ENCODE assay signal across 1 cellular context in the genomic region with DNA sequence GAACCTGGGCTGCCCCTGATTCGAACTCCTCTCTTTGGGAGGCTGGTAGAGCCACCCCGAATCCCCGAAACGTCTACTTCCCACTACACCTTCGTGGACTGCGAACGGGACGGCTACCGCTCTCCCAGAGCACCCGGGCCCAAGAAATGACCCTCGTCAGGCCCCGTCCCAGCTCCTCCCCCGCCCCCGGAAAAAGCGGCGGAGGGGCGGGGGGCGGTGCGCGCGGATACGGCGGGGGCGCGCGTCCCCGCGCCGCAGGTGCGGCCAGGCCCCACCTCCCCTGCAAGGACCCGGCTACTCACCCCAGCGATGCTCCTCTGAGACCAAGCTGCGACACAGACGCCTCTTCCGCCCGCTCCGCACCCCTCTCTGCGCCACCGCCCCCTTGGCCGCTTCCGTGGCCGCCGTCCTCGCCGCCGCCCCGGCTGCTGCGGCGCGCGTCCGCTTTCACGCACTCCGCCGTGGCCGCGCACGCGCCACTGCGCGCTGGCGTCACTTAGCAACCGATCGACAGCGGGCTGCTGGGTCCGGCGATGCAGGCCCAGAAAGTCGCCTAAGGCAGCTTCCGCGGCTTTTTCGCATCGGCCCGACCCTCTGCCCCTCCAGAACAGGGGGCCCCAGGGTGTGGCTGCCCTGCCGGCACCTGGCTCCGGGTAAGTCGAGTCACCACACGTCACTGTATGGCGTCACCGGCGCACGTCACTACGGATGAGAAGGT.
TF ChIP-seq lines count a peak whose summit lies in the region.

A gene (minus strand): TSS at position 432 of the 718 bp plus-strand sequence.

TF ChIP-seq in HepG2, 621 proteins besides CTCF, POLR2A, EP300 and RAD21 (continued from another document and continues in another):
- TF ChIP-seq, protein P1, sequence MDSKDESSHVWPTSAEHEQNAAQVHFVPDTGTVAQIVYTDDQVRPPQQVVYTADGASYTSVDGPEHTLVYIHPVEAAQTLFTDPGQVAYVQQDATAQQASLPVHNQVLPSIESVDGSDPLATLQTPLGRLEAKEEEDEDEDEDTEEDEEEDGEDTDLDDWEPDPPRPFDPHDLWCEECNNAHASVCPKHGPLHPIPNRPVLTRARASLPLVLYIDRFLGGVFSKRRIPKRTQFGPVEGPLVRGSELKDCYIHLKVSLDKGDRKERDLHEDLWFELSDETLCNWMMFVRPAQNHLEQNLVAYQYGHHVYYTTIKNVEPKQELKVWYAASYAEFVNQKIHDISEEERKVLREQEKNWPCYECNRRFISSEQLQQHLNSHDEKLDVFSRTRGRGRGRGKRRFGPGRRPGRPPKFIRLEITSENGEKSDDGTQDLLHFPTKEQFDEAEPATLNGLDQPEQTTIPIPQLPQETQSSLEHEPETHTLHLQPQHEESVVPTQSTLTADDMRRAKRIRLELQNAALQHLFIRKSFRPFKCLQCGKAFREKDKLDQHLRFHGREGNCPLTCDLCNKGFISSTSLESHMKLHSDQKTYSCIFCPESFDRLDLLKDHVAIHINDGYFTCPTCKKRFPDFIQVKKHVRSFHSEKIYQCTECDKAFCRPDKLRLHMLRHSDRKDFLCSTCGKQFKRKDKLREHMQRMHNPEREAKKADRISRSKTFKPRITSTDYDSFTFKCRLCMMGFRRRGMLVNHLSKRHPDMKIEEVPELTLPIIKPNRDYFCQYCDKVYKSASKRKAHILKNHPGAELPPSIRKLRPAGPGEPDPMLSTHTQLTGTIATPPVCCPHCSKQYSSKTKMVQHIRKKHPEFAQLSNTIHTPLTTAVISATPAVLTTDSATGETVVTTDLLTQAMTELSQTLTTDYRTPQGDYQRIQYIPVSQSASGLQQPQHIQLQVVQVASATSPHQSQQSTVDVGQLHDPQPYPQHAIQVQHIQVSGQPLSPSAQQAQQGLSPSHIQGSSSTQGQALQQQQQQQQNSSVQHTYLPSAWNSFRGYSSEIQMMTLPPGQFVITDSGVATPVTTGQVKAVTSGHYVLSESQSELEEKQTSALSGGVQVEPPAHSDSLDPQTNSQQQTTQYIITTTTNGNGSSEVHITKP (CRISPR knock-in tag; IDR thresholded peaks at IDR 0.05; ENCODE audit: low read depth) = no peak
- peak in 1 of 2 experiments; percentile 52; a peak in 1 of 4 replicates for TF ChIP-seq KLF16 (CRISPR knock-in tag; IDR thresholded peaks at IDR 0.05)
- TF ChIP-seq, protein P2, sequence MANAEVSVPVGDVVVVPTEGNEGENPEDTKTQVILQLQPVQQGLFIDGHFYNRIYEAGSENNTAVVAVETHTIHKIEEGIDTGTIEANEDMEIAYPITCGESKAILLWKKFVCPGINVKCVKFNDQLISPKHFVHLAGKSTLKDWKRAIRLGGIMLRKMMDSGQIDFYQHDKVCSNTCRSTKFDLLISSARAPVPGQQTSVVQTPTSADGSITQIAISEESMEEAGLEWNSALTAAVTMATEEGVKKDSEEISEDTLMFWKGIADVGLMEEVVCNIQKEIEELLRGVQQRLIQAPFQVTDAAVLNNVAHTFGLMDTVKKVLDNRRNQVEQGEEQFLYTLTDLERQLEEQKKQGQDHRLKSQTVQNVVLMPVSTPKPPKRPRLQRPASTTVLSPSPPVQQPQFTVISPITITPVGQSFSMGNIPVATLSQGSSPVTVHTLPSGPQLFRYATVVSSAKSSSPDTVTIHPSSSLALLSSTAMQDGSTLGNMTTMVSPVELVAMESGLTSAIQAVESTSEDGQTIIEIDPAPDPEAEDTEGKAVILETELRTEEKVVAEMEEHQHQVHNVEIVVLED (CRISPR knock-in tag; IDR thresholded peaks at IDR 0.05; ENCODE audit: borderline replicate concordance) = peak; percentile 94
- TF ChIP-seq, protein P3, sequence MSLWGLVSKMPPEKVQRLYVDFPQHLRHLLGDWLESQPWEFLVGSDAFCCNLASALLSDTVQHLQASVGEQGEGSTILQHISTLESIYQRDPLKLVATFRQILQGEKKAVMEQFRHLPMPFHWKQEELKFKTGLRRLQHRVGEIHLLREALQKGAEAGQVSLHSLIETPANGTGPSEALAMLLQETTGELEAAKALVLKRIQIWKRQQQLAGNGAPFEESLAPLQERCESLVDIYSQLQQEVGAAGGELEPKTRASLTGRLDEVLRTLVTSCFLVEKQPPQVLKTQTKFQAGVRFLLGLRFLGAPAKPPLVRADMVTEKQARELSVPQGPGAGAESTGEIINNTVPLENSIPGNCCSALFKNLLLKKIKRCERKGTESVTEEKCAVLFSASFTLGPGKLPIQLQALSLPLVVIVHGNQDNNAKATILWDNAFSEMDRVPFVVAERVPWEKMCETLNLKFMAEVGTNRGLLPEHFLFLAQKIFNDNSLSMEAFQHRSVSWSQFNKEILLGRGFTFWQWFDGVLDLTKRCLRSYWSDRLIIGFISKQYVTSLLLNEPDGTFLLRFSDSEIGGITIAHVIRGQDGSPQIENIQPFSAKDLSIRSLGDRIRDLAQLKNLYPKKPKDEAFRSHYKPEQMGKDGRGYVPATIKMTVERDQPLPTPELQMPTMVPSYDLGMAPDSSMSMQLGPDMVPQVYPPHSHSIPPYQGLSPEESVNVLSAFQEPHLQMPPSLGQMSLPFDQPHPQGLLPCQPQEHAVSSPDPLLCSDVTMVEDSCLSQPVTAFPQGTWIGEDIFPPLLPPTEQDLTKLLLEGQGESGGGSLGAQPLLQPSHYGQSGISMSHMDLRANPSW (CRISPR knock-in tag; IDR thresholded peaks at IDR 0.05; ENCODE audit: borderline replicate concordance) = no peak
- no peak for TF ChIP-seq SRSF4 (IDR thresholded peaks at IDR 0.05; ENCODE audit: low read depth, low read length, poor library complexity, severe bottlenecking)
- no peak for TF ChIP-seq KLF6 (CRISPR knock-in tag; IDR thresholded peaks at IDR 0.05)
- TF ChIP-seq, protein P4, sequence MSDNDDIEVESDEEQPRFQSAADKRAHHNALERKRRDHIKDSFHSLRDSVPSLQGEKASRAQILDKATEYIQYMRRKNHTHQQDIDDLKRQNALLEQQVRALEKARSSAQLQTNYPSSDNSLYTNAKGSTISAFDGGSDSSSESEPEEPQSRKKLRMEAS (IDR thresholded peaks at IDR 0.05) = peak; percentile 15; the same call in 1 of the 2 replicates
- TF ChIP-seq SP4 (CRISPR knock-in tag; IDR thresholded peaks at IDR 0.05) = peak; percentile 59; the same call in 1 of the 2 replicates
- TF ChIP-seq PHF21A (CRISPR knock-in tag; IDR thresholded peaks at IDR 0.05) = peak; percentile 59; the same call in 1 of the 2 replicates
- TF ChIP-seq, protein P5, sequence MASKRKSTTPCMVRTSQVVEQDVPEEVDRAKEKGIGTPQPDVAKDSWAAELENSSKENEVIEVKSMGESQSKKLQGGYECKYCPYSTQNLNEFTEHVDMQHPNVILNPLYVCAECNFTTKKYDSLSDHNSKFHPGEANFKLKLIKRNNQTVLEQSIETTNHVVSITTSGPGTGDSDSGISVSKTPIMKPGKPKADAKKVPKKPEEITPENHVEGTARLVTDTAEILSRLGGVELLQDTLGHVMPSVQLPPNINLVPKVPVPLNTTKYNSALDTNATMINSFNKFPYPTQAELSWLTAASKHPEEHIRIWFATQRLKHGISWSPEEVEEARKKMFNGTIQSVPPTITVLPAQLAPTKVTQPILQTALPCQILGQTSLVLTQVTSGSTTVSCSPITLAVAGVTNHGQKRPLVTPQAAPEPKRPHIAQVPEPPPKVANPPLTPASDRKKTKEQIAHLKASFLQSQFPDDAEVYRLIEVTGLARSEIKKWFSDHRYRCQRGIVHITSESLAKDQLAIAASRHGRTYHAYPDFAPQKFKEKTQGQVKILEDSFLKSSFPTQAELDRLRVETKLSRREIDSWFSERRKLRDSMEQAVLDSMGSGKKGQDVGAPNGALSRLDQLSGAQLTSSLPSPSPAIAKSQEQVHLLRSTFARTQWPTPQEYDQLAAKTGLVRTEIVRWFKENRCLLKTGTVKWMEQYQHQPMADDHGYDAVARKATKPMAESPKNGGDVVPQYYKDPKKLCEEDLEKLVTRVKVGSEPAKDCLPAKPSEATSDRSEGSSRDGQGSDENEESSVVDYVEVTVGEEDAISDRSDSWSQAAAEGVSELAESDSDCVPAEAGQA (IDR thresholded peaks at IDR 0.05; ENCODE audit: low read depth) = peak; percentile 94
- TF ChIP-seq, protein P5 (CRISPR knock-in tag; IDR thresholded peaks at IDR 0.05; ENCODE audit: borderline replicate concordance) = 0 out of 2 replicates have a peak, but pooled peaks have one; percentile 41
- TF ChIP-seq HDAC1 (CRISPR knock-in tag; IDR thresholded peaks at IDR 0.05) = peak; percentile 28; the same call in 1 of the 2 replicates
- TF ChIP-seq ATM (IDR thresholded peaks at IDR 0.05; ENCODE audit: borderline replicate concordance) = no peak
- no peak for TF ChIP-seq HNF4G (IDR thresholded peaks at IDR 0.05; ENCODE audit: borderline replicate concordance, low read depth, low read length)
- TF ChIP-seq HNF4G (CRISPR knock-in tag; IDR thresholded peaks at IDR 0.05; ENCODE audit: borderline replicate concordance, low read depth) = no peak
- TF ChIP-seq, protein P6, sequence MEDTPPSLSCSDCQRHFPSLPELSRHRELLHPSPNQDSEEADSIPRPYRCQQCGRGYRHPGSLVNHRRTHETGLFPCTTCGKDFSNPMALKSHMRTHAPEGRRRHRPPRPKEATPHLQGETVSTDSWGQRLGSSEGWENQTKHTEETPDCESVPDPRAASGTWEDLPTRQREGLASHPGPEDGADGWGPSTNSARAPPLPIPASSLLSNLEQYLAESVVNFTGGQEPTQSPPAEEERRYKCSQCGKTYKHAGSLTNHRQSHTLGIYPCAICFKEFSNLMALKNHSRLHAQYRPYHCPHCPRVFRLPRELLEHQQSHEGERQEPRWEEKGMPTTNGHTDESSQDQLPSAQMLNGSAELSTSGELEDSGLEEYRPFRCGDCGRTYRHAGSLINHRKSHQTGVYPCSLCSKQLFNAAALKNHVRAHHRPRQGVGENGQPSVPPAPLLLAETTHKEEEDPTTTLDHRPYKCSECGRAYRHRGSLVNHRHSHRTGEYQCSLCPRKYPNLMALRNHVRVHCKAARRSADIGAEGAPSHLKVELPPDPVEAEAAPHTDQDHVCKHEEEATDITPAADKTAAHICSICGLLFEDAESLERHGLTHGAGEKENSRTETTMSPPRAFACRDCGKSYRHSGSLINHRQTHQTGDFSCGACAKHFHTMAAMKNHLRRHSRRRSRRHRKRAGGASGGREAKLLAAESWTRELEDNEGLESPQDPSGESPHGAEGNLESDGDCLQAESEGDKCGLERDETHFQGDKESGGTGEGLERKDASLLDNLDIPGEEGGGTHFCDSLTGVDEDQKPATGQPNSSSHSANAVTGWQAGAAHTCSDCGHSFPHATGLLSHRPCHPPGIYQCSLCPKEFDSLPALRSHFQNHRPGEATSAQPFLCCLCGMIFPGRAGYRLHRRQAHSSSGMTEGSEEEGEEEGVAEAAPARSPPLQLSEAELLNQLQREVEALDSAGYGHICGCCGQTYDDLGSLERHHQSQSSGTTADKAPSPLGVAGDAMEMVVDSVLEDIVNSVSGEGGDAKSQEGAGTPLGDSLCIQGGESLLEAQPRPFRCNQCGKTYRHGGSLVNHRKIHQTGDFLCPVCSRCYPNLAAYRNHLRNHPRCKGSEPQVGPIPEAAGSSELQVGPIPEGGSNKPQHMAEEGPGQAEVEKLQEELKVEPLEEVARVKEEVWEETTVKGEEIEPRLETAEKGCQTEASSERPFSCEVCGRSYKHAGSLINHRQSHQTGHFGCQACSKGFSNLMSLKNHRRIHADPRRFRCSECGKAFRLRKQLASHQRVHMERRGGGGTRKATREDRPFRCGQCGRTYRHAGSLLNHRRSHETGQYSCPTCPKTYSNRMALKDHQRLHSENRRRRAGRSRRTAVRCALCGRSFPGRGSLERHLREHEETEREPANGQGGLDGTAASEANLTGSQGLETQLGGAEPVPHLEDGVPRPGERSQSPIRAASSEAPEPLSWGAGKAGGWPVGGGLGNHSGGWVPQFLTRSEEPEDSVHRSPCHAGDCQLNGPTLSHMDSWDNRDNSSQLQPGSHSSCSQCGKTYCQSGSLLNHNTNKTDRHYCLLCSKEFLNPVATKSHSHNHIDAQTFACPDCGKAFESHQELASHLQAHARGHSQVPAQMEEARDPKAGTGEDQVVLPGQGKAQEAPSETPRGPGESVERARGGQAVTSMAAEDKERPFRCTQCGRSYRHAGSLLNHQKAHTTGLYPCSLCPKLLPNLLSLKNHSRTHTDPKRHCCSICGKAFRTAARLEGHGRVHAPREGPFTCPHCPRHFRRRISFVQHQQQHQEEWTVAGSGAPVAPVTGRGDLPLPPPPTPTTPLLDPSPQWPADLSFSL (CRISPR knock-in tag; IDR thresholded peaks at IDR 0.05) = no peak
- TF ChIP-seq THAP11 (CRISPR knock-in tag; IDR thresholded peaks at IDR 0.05) = peak; percentile 83
- peak; percentile 34 for TF ChIP-seq ZNF350 (CRISPR knock-in tag; IDR thresholded peaks at IDR 0.05; ENCODE audit: borderline replicate concordance, low read depth)
- TF ChIP-seq, protein P7, sequence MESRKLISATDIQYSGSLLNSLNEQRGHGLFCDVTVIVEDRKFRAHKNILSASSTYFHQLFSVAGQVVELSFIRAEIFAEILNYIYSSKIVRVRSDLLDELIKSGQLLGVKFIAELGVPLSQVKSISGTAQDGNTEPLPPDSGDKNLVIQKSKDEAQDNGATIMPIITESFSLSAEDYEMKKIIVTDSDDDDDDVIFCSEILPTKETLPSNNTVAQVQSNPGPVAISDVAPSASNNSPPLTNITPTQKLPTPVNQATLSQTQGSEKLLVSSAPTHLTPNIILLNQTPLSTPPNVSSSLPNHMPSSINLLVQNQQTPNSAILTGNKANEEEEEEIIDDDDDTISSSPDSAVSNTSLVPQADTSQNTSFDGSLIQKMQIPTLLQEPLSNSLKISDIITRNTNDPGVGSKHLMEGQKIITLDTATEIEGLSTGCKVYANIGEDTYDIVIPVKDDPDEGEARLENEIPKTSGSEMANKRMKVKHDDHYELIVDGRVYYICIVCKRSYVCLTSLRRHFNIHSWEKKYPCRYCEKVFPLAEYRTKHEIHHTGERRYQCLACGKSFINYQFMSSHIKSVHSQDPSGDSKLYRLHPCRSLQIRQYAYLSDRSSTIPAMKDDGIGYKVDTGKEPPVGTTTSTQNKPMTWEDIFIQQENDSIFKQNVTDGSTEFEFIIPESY (CRISPR knock-in tag; IDR thresholded peaks at IDR 0.05) = no peak
